ENCODE assay signal across 28 cellular contexts in the genomic region with DNA sequence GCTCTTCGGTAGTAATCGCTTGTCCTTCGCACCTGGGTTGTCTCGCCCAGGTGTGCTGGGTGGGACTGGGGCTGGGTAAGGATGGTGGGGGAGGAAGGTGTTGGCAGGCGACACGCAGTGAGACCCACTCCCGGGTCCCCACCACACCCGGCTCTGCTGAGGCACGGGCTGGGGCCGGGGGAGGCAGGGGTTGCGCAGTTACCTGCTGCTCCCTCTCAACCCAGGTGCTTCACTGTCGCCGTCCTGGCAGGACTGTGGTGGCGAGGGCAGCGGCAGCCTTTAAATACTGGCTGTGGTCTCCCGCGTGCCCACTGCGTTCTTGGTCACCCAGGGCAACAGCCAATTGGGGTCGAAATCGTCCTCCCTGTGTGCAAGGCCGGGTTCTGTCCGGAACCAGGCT. TPM values are rescaled to one million over a fixed set of nuclear protein-coding genes. Genes with fewer than 3 reads are reported as not detected.
DNase-seq lines count a peak whose midpoint lies in the region; ATAC-seq and TF ChIP-seq lines count a peak whose summit lies in the region.
"Had no signal": no experiment of that assay in that cellular context is flagged by ENCODE, and none has a peak within 500 bp of the region (broad histone marks: within the 10 kb centered on the region; RNA-seq: fewer than 3 reads in every experiment).

CCER1 (minus strand) TSS at position 256 of the 400 bp plus-strand sequence. CDS start 434 bp downstream, outside the sequence.

- H3K18ac ChIP-seq in neuronal stem cell (ENCODE audit: low read length), result no peak within 1 kb of the TSS

- H3K27ac ChIP-seq in neuronal stem cell (replicated peaks; ENCODE audit: low read length) (no peak within 1 kb of the TSS), testis (no peak within 1 kb of the TSS), tibial nerve (no peak within 1 kb of the TSS)
- H3K27ac ChIP-seq: BLaER1 treated with 17β-estradiol and CSF1 and Interleukin-3, amounts not matched to agents 10 nM and 100 nM; HL-60; PC-9 had no signal

- H2BK12ac ChIP-seq in neuronal stem cell (ENCODE audit: low read length), result no peak within 1 kb of the TSS

- H2BK120ac ChIP-seq in neuronal stem cell (ENCODE audit: low read depth, low read length), result no peak within 1 kb of the TSS

- no peak within 1 kb of the TSS for H3K4me2 ChIP-seq in neuronal stem cell (ENCODE audit: insufficient read depth, low read length, poor library complexity, severe bottlenecking)
- H3K4me2 ChIP-seq: BLaER1 treated with 17β-estradiol and CSF1 and Interleukin-3, amounts not matched to agents 10 nM and 100 nM; GM23338; PC-9 had no signal

- intact Hi-C loops in testis (cut with DNase I; ENCODE audit: low total_unique reads), result no loop called here

- no peak within 1 kb of the TSS for H3K27ac Mint-ChIP-seq in chondrocyte (ENCODE audit: unreplicated experiment)
- no peak within 1 kb of the TSS for H3K27ac Mint-ChIP-seq in activated CD8-positive, alpha-beta memory T cell treated with anti-CD3 and anti-CD28 coated beads, Interleukin-2, amount 10 ng/mL, durations not matched to agents 7 days and 5 days
- H3K27ac Mint-ChIP-seq: CD4-positive, alpha-beta T cell; GM23338; HFFc6 had no signal

- no CpG with 5 or more reads among the region's 22 CpGs for WGBS in neuronal stem cell (ENCODE audit: extremely low coverage in 2 of 2, insufficient read length in 2 of 2, insufficient replicate concordance in 1 of 2), 2 donors
- 74 to 92% methylated on average over 14 to 22 of the region's 22 CpGs for WGBS in testis, 2 donors
- WGBS in tibial nerve, 2 donors, result 96 to 98% methylated on average over 22 of the region's 22 CpGs

- no peak for TF ChIP-seq CTCF in chondrocyte (IDR thresholded peaks at IDR 0.05)
- TF ChIP-seq CTCF in testis (IDR thresholded peaks at IDR 0.05), result no peak
- no peak for TF ChIP-seq CTCF in tibial nerve (IDR thresholded peaks at IDR 0.05)

- H3K4me1 ChIP-seq in neuronal stem cell (ENCODE audit: control insufficient read depth in 2 of 2, insufficient read depth in 1 of 2, low read depth in 1 of 2, low read length in 2 of 2) (no peaks in the 10 kb centered on the region), testis (no peaks in the 10 kb centered on the region), tibial nerve (peaks cover 0 to 6% (median 0%) of the 10 kb centered on the region in 4 donors)
- H3K4me1 ChIP-seq: BLaER1 treated with 17β-estradiol and CSF1 and Interleukin-3, amounts not matched to agents 10 nM and 100 nM; HAP-1 had no signal

- H3K36me3 Mint-ChIP-seq in chondrocyte (ENCODE audit: low read depth), result no peaks in the 10 kb centered on the region
- no peaks in the 10 kb centered on the region for H3K36me3 Mint-ChIP-seq in activated CD8-positive, alpha-beta memory T cell treated with anti-CD3 and anti-CD28 coated beads, Interleukin-2, amount 10 ng/mL, durations not matched to agents 7 days and 5 days

- no peak within 1 kb of the TSS for H3K9ac ChIP-seq in neuronal stem cell (ENCODE audit: low read depth, low read length, poor library complexity)
- H3K9ac ChIP-seq: BLaER1 treated with 17β-estradiol and CSF1 and Interleukin-3, amounts not matched to agents 10 nM and 100 nM had no signal

- H3K9me3 ChIP-seq in neuronal stem cell (replicated peaks in 1 of 2; ENCODE audit: control insufficient read depth in 2 of 2, insufficient read depth in 1 of 2, low read depth in 1 of 2, low read length in 2 of 2), result peaks cover 0 to 5% of the 10 kb centered on the region in 2 donors
- no peaks in the 10 kb centered on the region for H3K9me3 ChIP-seq in testis
- no peaks in the 10 kb centered on the region for H3K9me3 ChIP-seq in tibial nerve
- H3K9me3 ChIP-seq: HAP-1 had no signal

- H3K27me3 ChIP-seq in neuronal stem cell (ENCODE audit: control insufficient read depth in 3 of 3, insufficient read depth in 3 of 3, low read depth in 1 of 3, low read length in 3 of 3), result no peaks in the 10 kb centered on the region
- H3K27me3 ChIP-seq in testis, result no peaks in the 10 kb centered on the region
- H3K27me3 ChIP-seq in tibial nerve, result no peaks in the 10 kb centered on the region
- H3K27me3 ChIP-seq: BLaER1 treated with 17β-estradiol and CSF1 and Interleukin-3, amounts not matched to agents 10 nM and 100 nM had no signal

- peak; percentile 21 for DNase-seq in D341Med (ENCODE audit: low spot score)
- peak; percentile 80 for DNase-seq in chondrocyte (ENCODE audit: low spot score)
- no peak for DNase-seq in neuronal stem cell (ENCODE audit: low spot score)
- DNase-seq in testis, result no peak
- DNase-seq in activated CD8-positive, alpha-beta memory T cell treated with anti-CD3 and anti-CD28 coated beads, Interleukin-2, amount 10 ng/mL, durations not matched to agents 7 days and 5 days, result no peak
- no peak for DNase-seq in tibial nerve (ENCODE audit: low spot score in 2 of 2)
- no peak for DNase-seq in DMS79 (lab: John Stamatoyannopoulos, UW)
- DNase-seq: AML-193; CD4-positive, alpha-beta T cell; COR-L47; EL; GDM1; HFFc6; NCI-H1048; NCI-H1417; NCI-H1694; NCI-H2029 treated with DMSO at 0.1 percent for 48 hours; NCI-H526 treated with DMSO at 0.1 percent for 48 hours; PC-9; RPMI8226; SHP77 had no signal

- TF ChIP-seq POLR2A in testis (IDR thresholded peaks at IDR 0.05) (no peak), tibial nerve (IDR thresholded peaks at IDR 0.05) (no peak)

- CTCF ChIA-PET in activated CD8-positive, alpha-beta memory T cell treated with anti-CD3 and anti-CD28 coated beads, Interleukin-2, amount 10 ng/mL, durations not matched to agents 7 days and 5 days (lab: Charles Lee), result interaction anchor here (1.1 kb wide), 1 partner anchor 14 kb away, joined by 4 read pairs; no protein-coding TSS in a partner anchor

- H3K23ac ChIP-seq in neuronal stem cell (ENCODE audit: low read depth, low read length, poor library complexity), result no peak within 1 kb of the TSS

- TF ChIP-seq EP300 in tibial nerve (IDR thresholded peaks at IDR 0.05), result no peak

- peak within 1 kb of the TSS; percentile 11 for H2BK5ac ChIP-seq in neuronal stem cell (ENCODE audit: low read length)

- no peak within 1 kb of the TSS for H3K4me3 Mint-ChIP-seq in chondrocyte (ENCODE audit: unreplicated experiment)
- no peak within 1 kb of the TSS for H3K4me3 Mint-ChIP-seq in activated CD8-positive, alpha-beta memory T cell treated with anti-CD3 and anti-CD28 coated beads, Interleukin-2, amount 10 ng/mL, durations not matched to agents 7 days and 5 days
- H3K4me3 Mint-ChIP-seq: CD4-positive, alpha-beta T cell; GM23338; HFFc6 had no signal

- H3K9me3 Mint-ChIP-seq in chondrocyte (ENCODE audit: low read depth), result no peaks in the 10 kb centered on the region
- no peaks in the 10 kb centered on the region for H3K9me3 Mint-ChIP-seq in activated CD8-positive, alpha-beta memory T cell treated with anti-CD3 and anti-CD28 coated beads, Interleukin-2, amount 10 ng/mL, durations not matched to agents 7 days and 5 days (ENCODE audit: low read depth)
- H3K9me3 Mint-ChIP-seq: CD4-positive, alpha-beta T cell; GM23338; HFFc6 had no signal

- H3K36me3 ChIP-seq in neuronal stem cell (replicated peaks in 1 of 2; ENCODE audit: control insufficient read depth in 2 of 2, insufficient read depth in 2 of 2, low read length in 2 of 2) (no peaks in the 10 kb centered on the region), testis (ENCODE audit: low read depth, missing control alignments) (no peaks in the 10 kb centered on the region), tibial nerve (no peaks in the 10 kb centered on the region)
- H3K36me3 ChIP-seq: BLaER1 treated with 17β-estradiol and CSF1 and Interleukin-3, amounts not matched to agents 10 nM and 100 nM; HAP-1 had no signal

- H3K79me1 ChIP-seq in neuronal stem cell (ENCODE audit: low read depth, low read length), result no peaks in the 10 kb centered on the region

- H3K27me3 Mint-ChIP-seq in chondrocyte (ENCODE audit: low read depth), result no peaks in the 10 kb centered on the region
- H3K27me3 Mint-ChIP-seq in activated CD8-positive, alpha-beta memory T cell treated with anti-CD3 and anti-CD28 coated beads, Interleukin-2, amount 10 ng/mL, durations not matched to agents 7 days and 5 days, result no peaks in the 10 kb centered on the region

- no peak within 1 kb of the TSS for H4K8ac ChIP-seq in neuronal stem cell (ENCODE audit: low read depth, low read length)

- H3K4ac ChIP-seq in neuronal stem cell (ENCODE audit: low read length), result no peak within 1 kb of the TSS

- H3K4me3 ChIP-seq in neuronal stem cell (ENCODE audit: low read length in 2 of 2) (no peak within 1 kb of the TSS), testis (peak within 1 kb of the TSS; percentile 29 to 50), tibial nerve (no peak within 1 kb of the TSS)
- H3K4me3 ChIP-seq: BLaER1 treated with 17β-estradiol and CSF1 and Interleukin-3, amounts not matched to agents 10 nM and 100 nM; GM12878; GM23338; HAP-1; PC-9 had no signal

- peaks cover 3% of the 10 kb centered on the region for H3K4me1 Mint-ChIP-seq in chondrocyte (ENCODE audit: low read depth)
- H3K4me1 Mint-ChIP-seq in activated CD8-positive, alpha-beta memory T cell treated with anti-CD3 and anti-CD28 coated beads, Interleukin-2, amount 10 ng/mL, durations not matched to agents 7 days and 5 days, result no peaks in the 10 kb centered on the region
- H3K4me1 Mint-ChIP-seq: GM23338 had no signal

- peak within 1 kb of the TSS; percentile 58 for H3K14ac ChIP-seq in neuronal stem cell (ENCODE audit: low read length)

- ATAC-seq in activated CD8-positive, alpha-beta memory T cell treated with anti-CD3 and anti-CD28 coated beads, Interleukin-2, amount 10 ng/mL, durations not matched to agents 7 days and 5 days, result no peak
- ATAC-seq: GM12878 had no signal

- no peak within 1 kb of the TSS for H4K91ac ChIP-seq in neuronal stem cell (ENCODE audit: low read depth, low read length, poor library complexity)

- H2BK15ac ChIP-seq in neuronal stem cell (ENCODE audit: low read length), result no peak within 1 kb of the TSS

- H2AFZ ChIP-seq in neuronal stem cell (ENCODE audit: low read length), result no peak within 1 kb of the TSS
- H2AFZ ChIP-seq: PC-9 had no signal

- peak within 1 kb of the TSS; percentile 41 for H2AK5ac ChIP-seq in neuronal stem cell (ENCODE audit: low read depth, low read length)

RNA-seq across cellular contexts. Expression of gene CCER1, which starts in this region (rescaled TPM):
- total RNA-seq in chondrocyte (not detected in 3 replicates), testis (10 to 100 TPM; 17.8 to 58.6 TPM), tibial nerve (not detected)
- polyA plus RNA-seq in neuronal stem cell (2013, experiment 1 of 2), result not detected
- polyA plus RNA-seq in neuronal stem cell (2013, experiment 2 of 2), result not detected
- polyA plus RNA-seq in testis (ENCODE audit: insufficient read depth, low read depth, low replicate concordance), result 77.3 TPM
- not detected for total RNA-seq in activated CD8-positive, alpha-beta memory T cell treated with anti-CD3 and anti-CD28 coated beads, Interleukin-2, amount 10 ng/mL, durations not matched to agents 7 days and 5 days
- total RNA-seq: CD4-positive, alpha-beta T cell; GM12878; GM23338; HFFc6; NCI-H460; PC-9 had no signal
- polyA plus RNA-seq: AG04450, GM23338 had no signal

Comparison
In these comparisons a context has a peak if more than half of its experiments do, and no peak if none do; other contexts are left out.
1. RNA of gene CCER1 (total RNA-seq): 17.8 to 58.6 TPM in testis; not detected in chondrocyte, not detected in activated CD8-positive, alpha-beta memory T cell treated with anti-CD3 and anti-CD28 coated beads, Interleukin-2, amount 10 ng/mL, durations not matched to agents 7 days and 5 days and not detected in tibial nerve; every median in the first group is over 10 times any median in the second.
2. Peak in DNase-seq in chondrocyte; RNA of the gene not detected or under 1 TPM.
3. H3K4me3 ChIP-seq: peak in testis (2 of 2); none in neuronal stem cell (0 of 2) and tibial nerve (0 of 4).